Comparison of ENCODE assay signal across 1 cellular context in genomic region chr3:194075802-194076460, GRCh38.
A peak's percentile ranks its signal among the peaks of the same experiment; 100 is the strongest.
TF ChIP-seq lines count a peak whose summit lies in the region.

No MANE protein-coding gene starts in this region.

TF ChIP-seq in HepG2, 621 proteins besides CTCF, POLR2A, EP300 and RAD21 (continued from another document and continues in another):
- TF ChIP-seq, protein P1, sequence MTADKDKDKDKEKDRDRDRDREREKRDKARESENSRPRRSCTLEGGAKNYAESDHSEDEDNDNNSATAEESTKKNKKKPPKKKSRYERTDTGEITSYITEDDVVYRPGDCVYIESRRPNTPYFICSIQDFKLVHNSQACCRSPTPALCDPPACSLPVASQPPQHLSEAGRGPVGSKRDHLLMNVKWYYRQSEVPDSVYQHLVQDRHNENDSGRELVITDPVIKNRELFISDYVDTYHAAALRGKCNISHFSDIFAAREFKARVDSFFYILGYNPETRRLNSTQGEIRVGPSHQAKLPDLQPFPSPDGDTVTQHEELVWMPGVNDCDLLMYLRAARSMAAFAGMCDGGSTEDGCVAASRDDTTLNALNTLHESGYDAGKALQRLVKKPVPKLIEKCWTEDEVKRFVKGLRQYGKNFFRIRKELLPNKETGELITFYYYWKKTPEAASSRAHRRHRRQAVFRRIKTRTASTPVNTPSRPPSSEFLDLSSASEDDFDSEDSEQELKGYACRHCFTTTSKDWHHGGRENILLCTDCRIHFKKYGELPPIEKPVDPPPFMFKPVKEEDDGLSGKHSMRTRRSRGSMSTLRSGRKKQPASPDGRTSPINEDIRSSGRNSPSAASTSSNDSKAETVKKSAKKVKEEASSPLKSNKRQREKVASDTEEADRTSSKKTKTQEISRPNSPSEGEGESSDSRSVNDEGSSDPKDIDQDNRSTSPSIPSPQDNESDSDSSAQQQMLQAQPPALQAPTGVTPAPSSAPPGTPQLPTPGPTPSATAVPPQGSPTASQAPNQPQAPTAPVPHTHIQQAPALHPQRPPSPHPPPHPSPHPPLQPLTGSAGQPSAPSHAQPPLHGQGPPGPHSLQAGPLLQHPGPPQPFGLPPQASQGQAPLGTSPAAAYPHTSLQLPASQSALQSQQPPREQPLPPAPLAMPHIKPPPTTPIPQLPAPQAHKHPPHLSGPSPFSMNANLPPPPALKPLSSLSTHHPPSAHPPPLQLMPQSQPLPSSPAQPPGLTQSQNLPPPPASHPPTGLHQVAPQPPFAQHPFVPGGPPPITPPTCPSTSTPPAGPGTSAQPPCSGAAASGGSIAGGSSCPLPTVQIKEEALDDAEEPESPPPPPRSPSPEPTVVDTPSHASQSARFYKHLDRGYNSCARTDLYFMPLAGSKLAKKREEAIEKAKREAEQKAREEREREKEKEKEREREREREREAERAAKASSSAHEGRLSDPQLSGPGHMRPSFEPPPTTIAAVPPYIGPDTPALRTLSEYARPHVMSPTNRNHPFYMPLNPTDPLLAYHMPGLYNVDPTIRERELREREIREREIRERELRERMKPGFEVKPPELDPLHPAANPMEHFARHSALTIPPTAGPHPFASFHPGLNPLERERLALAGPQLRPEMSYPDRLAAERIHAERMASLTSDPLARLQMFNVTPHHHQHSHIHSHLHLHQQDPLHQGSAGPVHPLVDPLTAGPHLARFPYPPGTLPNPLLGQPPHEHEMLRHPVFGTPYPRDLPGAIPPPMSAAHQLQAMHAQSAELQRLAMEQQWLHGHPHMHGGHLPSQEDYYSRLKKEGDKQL (CRISPR knock-in tag; IDR thresholded peaks at IDR 0.05; ENCODE audit: low read depth): no peak
- peak; percentile 81 for TF ChIP-seq IRF2 (CRISPR knock-in tag; IDR thresholded peaks at IDR 0.05)
- TF ChIP-seq NCOA5 (CRISPR knock-in tag; IDR thresholded peaks at IDR 0.05): no peak
- no peak for TF ChIP-seq ARNT (IDR thresholded peaks at IDR 0.05)
- peak; percentile 63 for TF ChIP-seq CBX1 (IDR thresholded peaks at IDR 0.05; ENCODE audit: low read depth)
- TF ChIP-seq ZSCAN31 (CRISPR knock-in tag; IDR thresholded peaks at IDR 0.05; ENCODE audit: low read depth): no peak
- TF ChIP-seq AKNA (CRISPR knock-in tag; IDR thresholded peaks at IDR 0.05; ENCODE audit: borderline replicate concordance): no peak
- TF ChIP-seq, protein P2, sequence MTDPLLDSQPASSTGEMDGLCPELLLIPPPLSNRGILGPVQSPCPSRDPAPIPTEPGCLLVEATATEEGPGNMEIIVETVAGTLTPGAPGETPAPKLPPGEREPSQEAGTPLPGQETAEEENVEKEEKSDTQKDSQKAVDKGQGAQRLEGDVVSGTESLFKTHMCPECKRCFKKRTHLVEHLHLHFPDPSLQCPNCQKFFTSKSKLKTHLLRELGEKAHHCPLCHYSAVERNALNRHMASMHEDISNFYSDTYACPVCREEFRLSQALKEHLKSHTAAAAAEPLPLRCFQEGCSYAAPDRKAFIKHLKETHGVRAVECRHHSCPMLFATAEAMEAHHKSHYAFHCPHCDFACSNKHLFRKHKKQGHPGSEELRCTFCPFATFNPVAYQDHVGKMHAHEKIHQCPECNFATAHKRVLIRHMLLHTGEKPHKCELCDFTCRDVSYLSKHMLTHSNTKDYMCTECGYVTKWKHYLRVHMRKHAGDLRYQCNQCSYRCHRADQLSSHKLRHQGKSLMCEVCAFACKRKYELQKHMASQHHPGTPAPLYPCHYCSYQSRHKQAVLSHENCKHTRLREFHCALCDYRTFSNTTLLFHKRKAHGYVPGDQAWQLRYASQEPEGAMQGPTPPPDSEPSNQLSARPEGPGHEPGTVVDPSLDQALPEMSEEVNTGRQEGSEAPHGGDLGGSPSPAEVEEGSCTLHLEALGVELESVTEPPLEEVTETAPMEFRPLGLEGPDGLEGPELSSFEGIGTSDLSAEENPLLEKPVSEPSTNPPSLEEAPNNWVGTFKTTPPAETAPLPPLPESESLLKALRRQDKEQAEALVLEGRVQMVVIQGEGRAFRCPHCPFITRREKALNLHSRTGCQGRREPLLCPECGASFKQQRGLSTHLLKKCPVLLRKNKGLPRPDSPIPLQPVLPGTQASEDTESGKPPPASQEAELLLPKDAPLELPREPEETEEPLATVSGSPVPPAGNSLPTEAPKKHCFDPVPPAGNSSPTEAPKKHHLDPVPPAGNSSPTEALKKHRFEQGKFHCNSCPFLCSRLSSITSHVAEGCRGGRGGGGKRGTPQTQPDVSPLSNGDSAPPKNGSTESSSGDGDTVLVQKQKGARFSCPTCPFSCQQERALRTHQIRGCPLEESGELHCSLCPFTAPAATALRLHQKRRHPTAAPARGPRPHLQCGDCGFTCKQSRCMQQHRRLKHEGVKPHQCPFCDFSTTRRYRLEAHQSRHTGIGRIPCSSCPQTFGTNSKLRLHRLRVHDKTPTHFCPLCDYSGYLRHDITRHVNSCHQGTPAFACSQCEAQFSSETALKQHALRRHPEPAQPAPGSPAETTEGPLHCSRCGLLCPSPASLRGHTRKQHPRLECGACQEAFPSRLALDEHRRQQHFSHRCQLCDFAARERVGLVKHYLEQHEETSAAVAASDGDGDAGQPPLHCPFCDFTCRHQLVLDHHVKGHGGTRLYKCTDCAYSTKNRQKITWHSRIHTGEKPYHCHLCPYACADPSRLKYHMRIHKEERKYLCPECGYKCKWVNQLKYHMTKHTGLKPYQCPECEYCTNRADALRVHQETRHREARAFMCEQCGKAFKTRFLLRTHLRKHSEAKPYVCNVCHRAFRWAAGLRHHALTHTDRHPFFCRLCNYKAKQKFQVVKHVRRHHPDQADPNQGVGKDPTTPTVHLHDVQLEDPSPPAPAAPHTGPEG (CRISPR knock-in tag; IDR thresholded peaks at IDR 0.05): no peak
- no peak for TF ChIP-seq NCOR1 (IDR thresholded peaks at IDR 0.05; ENCODE audit: borderline replicate concordance, low read length)
- peak; percentile 54 for TF ChIP-seq NR2C2 (CRISPR knock-in tag; IDR thresholded peaks at IDR 0.05; ENCODE audit: borderline replicate concordance)
- TF ChIP-seq NFAT5 (CRISPR knock-in tag; IDR thresholded peaks at IDR 0.05): no peak
- no peak for TF ChIP-seq MBNL3 (CRISPR knock-in tag; conservative IDR thresholded peaks at IDR 0.05)
- TF ChIP-seq, protein P3, sequence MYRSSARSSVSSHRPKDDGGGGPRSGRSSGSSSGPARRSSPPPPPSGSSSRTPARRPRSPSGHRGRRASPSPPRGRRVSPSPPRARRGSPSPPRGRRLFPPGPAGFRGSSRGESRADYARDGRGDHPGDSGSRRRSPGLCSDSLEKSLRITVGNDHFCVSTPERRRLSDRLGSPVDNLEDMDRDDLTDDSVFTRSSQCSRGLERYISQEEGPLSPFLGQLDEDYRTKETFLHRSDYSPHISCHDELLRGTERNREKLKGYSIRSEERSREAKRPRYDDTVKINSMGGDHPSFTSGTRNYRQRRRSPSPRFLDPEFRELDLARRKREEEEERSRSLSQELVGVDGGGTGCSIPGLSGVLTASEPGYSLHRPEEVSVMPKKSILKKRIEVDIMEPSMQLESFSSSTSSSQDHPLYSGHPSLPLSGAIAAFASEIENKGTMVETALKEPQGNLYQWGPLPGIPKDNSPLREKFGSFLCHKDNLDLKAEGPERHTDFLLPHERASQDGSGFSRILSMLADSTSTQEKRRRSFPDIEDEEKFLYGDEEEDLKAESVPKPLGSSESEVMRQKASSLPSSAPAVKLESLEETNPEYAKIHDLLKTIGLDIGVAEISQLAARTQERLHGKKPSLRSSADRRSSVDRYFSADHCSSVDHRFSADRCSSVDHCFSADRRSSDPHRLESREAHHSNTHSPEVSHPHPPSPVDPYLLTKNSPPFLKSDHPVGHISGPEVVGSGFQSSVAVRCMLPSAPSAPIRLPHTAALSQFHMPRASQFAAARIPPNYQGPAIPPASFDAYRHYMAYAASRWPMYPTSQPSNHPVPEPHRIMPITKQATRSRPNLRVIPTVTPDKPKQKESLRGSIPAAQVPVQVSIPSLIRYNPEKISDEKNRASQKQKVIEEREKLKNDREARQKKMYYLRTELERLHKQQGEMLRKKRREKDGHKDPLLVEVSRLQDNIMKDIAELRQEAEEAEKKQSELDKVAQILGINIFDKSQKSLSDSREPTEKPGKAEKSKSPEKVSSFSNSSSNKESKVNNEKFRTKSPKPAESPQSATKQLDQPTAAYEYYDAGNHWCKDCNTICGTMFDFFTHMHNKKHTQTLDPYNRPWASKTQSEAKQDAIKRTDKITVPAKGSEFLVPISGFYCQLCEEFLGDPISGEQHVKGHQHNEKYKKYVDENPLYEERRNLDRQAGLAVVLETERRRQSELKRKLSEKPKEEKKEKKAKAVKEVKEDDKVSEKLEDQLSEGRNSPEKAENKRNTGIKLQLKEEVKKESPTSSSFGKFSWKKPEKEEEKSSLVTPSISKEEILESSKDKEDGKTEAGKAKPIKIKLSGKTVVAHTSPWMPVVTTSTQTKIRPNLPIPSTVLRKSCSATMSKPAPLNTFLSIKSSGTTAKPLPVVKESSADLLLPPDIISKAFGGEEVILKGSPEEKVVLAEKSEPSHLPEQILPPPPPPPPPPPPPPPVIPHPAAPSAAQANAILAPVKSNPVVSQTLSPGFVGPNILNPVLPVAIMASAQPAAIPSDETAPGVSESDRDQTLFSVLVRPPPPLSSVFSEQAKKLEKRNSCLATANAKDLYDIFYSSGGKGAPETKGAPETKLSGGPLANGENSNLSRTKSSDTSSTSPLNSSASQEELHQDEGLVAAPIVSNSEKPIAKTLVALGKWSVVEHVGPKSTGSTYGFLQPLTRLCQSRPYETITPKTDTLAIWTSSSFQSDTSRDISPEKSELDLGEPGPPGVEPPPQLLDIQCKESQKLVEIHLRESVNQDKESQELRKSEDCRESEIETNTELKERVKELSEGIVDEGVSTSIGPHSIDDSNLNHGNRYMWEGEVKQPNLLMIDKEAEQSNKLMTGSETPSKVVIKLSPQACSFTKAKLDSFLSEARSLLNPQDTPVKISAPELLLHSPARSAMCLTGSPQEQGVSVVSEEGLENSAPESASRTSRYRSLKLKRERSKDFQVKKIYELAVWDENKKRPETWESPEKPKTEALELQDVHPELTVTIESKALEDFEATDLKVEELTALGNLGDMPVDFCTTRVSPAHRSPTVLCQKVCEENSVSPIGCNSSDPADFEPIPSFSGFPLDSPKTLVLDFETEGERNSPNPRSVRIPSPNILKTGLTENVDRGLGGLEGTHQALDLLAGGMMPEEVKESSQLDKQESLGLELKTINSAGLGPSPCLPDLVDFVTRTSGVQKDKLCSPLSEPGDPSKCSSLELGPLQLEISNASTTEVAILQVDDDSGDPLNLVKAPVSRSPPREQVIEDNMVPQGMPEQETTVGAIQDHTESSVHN (CRISPR knock-in tag; IDR thresholded peaks at IDR 0.05): no peak
- no peak for TF ChIP-seq ZNF20 (CRISPR knock-in tag; IDR thresholded peaks at IDR 0.05)
- no peak for TF ChIP-seq ZNF24 (IDR thresholded peaks at IDR 0.05)
